Comparison of ENCODE assay signal across 9 cellular contexts in genomic region chr7:953547-954327, GRCh38. TPM values are rescaled to one million over a fixed set of nuclear protein-coding genes. Genes with fewer than 3 reads are reported as not detected.
DNase-seq lines count a peak whose midpoint lies in the region; ATAC-seq and TF ChIP-seq lines count a peak whose summit lies in the region.
"Had no signal": no experiment of that assay in that cellular context is flagged by ENCODE, and none has a peak within 500 bp of the region (broad histone marks: within the 10 kb centered on the region; RNA-seq: fewer than 3 reads in every experiment).

No MANE protein-coding gene starts in this region.

- no peak for TF ChIP-seq CTCF in VCaP (conservative IDR thresholded peaks at IDR 0.05)
- TF ChIP-seq CTCF in foreskin keratinocyte (conservative IDR thresholded peaks at IDR 0.05), result no peak

- no peaks in the 10 kb centered on the region for H3K9me3 Mint-ChIP-seq in natural killer cell treated with Interleukin-12 subunit alpha and Interleukin-12 subunit beta and Interleukin-15 and Interleukin-18, amount 100 ng/mL, for 72 hours

- H3K4me1 Mint-ChIP-seq in natural killer cell treated with Interleukin-12 subunit alpha and Interleukin-12 subunit beta and Interleukin-15 and Interleukin-18, amount 100 ng/mL, for 72 hours (ENCODE audit: low read depth in 2 of 2), result peaks cover 4 to 31% of the 10 kb centered on the region in 2 donors

- H3K4me3 Mint-ChIP-seq in natural killer cell treated with Interleukin-12 subunit alpha and Interleukin-12 subunit beta and Interleukin-15 and Interleukin-18, amount 100 ng/mL, for 72 hours, result peak overlapping the region; percentile 38

- peak overlapping the region; percentile 65 for H3K27ac ChIP-seq in VCaP
- no peak overlapping the region for H3K27ac ChIP-seq in foreskin keratinocyte
- H3K27ac ChIP-seq: 22Rv1 had no signal

- H3K27ac Mint-ChIP-seq in natural killer cell treated with Interleukin-12 subunit alpha and Interleukin-12 subunit beta and Interleukin-15 and Interleukin-18, amount 100 ng/mL, for 72 hours, result no peak overlapping the region

- ATAC-seq in HG03045 (IDR thresholded peaks at IDR 0.05; ENCODE audit: unreplicated experiment) (peak; percentile 8), foreskin keratinocyte (peak; percentile 3), HG03442 (IDR thresholded peaks at IDR 0.05; ENCODE audit: unreplicated experiment) (no peak)
- ATAC-seq in natural killer cell treated with Interleukin-12 subunit alpha and Interleukin-12 subunit beta and Interleukin-15 and Interleukin-18, amount 100 ng/mL, for 72 hours, result peak; percentile 61 to 68

- DNase-seq in DMS 273 (lab: John Stamatoyannopoulos, UW; ENCODE audit: unreplicated experiment) (peak; percentile 60), DMS 273 treated with DMSO at 0.1 percent for 48 hours (lab: John Stamatoyannopoulos, UW) (no peak), foreskin keratinocyte (no peak), KG1 (lab: John Stamatoyannopoulos, UW) (no peak)
- DNase-seq in natural killer cell treated with Interleukin-12 subunit alpha and Interleukin-12 subunit beta and Interleukin-15 and Interleukin-18, amount 100 ng/mL, for 72 hours (ENCODE audit: low spot score), result peak; percentile 84

- H3K27me3 Mint-ChIP-seq in natural killer cell treated with Interleukin-12 subunit alpha and Interleukin-12 subunit beta and Interleukin-15 and Interleukin-18, amount 100 ng/mL, for 72 hours, result peaks cover 0 to 2% of the 10 kb centered on the region in 2 donors

- no peaks in the 10 kb centered on the region for H3K36me3 Mint-ChIP-seq in natural killer cell treated with Interleukin-12 subunit alpha and Interleukin-12 subunit beta and Interleukin-15 and Interleukin-18, amount 100 ng/mL, for 72 hours

- peaks cover 18% of the 10 kb centered on the region for H3K27me3 ChIP-seq in foreskin keratinocyte

- H3K4me1 ChIP-seq in foreskin keratinocyte, result no peaks in the 10 kb centered on the region

RNA-seq across cellular contexts. Expression of gene ADAP1, which starts 0.7 kb away (rescaled TPM):
- total RNA-seq in foreskin keratinocyte, result 5.8 and 7.8 TPM in 2 replicates
- polyA plus RNA-seq in foreskin keratinocyte, result 5.1 and 6.9 TPM in 2 replicates
- total RNA-seq in natural killer cell treated with Interleukin-12 subunit alpha and Interleukin-12 subunit beta and Interleukin-15 and Interleukin-18, amount 100 ng/mL, for 72 hours, result 100 to 1,000 TPM in 1 of 2 donors, 10 to 100 TPM in 1; 70.6 to 161 TPM

RNA-seq across cellular contexts. Expression of gene COX19, which starts 21.6 kb away (rescaled TPM):
- 5.9 and 6.0 TPM in 2 replicates for total RNA-seq in foreskin keratinocyte
- polyA plus RNA-seq in foreskin keratinocyte, result 5.6 and 6.1 TPM in 2 replicates
- total RNA-seq in natural killer cell treated with Interleukin-12 subunit alpha and Interleukin-12 subunit beta and Interleukin-15 and Interleukin-18, amount 100 ng/mL, for 72 hours, result 10 to 100 TPM; 17.2 to 19.9 TPM

RNA-seq across cellular contexts. Expression of gene CYP2W1, which starts 29.2 kb away (rescaled TPM):
- total RNA-seq in foreskin keratinocyte, result not detected in 2 replicates
- polyA plus RNA-seq in foreskin keratinocyte, result not detected in 2 replicates
- total RNA-seq in natural killer cell treated with Interleukin-12 subunit alpha and Interleukin-12 subunit beta and Interleukin-15 and Interleukin-18, amount 100 ng/mL, for 72 hours, result not detected

Comparison
In these comparisons a context has a peak if more than half of its experiments do, and no peak if none do; other contexts are left out.
1. DNase-seq: peak in DMS 273 (single experiment) and natural killer cell treated with Interleukin-12 subunit alpha and Interleukin-12 subunit beta and Interleukin-15 and Interleukin-18, amount 100 ng/mL, for 72 hours (single experiment); none in DMS 273 treated with DMSO at 0.1 percent for 48 hours (single experiment), foreskin keratinocyte (0 of 2) and KG1 (single experiment).